In genomic region chr10:4333474-4333894, GRCh38 we compare ENCODE assay signal across 26 cellular contexts.
DNase-seq lines count a peak whose midpoint lies in the region; ATAC-seq and TF ChIP-seq lines count a peak whose summit lies in the region.
"Had no signal": no experiment of that assay in that cellular context is flagged by ENCODE, and none has a peak within 500 bp of the region (broad histone marks: within the 10 kb centered on the region; RNA-seq: fewer than 3 reads in every experiment).

No MANE protein-coding gene starts in this region.

- BruUV-seq in Panc1 (replicated peaks; lab: Mats Ljungman, UMichigan), result no TSS peak

- H3K27me3 ChIP-seq in Panc1 (ENCODE audit: control insufficient read depth, insufficient read depth, low read length), result no peaks in the 10 kb centered on the region
- H3K27me3 ChIP-seq: ascending aorta, left lung had no signal

- no peaks in the 10 kb centered on the region for H3K27me3 Mint-ChIP-seq in effector memory CD8-positive, alpha-beta T cell
- H3K27me3 Mint-ChIP-seq in activated T-cell treated with anti-CD3 and anti-CD28 coated beads, Interleukin-2, amount 50 U/mL, for 72 hours (ENCODE audit: low read depth), result no peaks in the 10 kb centered on the region
- H3K27me3 Mint-ChIP-seq: activated CD4-positive, alpha-beta memory T cell treated with anti-CD3 and anti-CD28 coated beads for 36 hours; activated naive CD4-positive, alpha-beta T cell treated with anti-CD3 and anti-CD28 coated beads, Interleukin-2, amount 10 ng/mL, durations not matched to agents 7 days and 5 days; activated T-cell treated with anti-CD3 and anti-CD28 coated beads, Interleukin-2, amount 50 U/mL, for 24 hours; CD4-positive, alpha-beta memory T cell had no signal

- in situ Hi-C loops in Panc1 (cut with HindIII; ENCODE audit: low pct_unique_long_range_greater_than_20kb, low sequenced_read_pairs), result no loop called here

- H3K4me3 Mint-ChIP-seq in effector memory CD8-positive, alpha-beta T cell, result no peak overlapping the region
- H3K4me3 Mint-ChIP-seq in activated T-cell treated with anti-CD3 and anti-CD28 coated beads, Interleukin-2, amount 50 U/mL, for 72 hours, result no peak overlapping the region
- H3K4me3 Mint-ChIP-seq: activated CD4-positive, alpha-beta memory T cell treated with anti-CD3 and anti-CD28 coated beads for 36 hours; activated naive CD4-positive, alpha-beta T cell treated with anti-CD3 and anti-CD28 coated beads, Interleukin-2, amount 10 ng/mL, durations not matched to agents 7 days and 5 days; activated T-cell treated with anti-CD3 and anti-CD28 coated beads, Interleukin-2, amount 50 U/mL, for 24 hours; CD4-positive, alpha-beta memory T cell had no signal

- H3K36me3 Mint-ChIP-seq in effector memory CD8-positive, alpha-beta T cell (ENCODE audit: insufficient read depth), result no peaks in the 10 kb centered on the region
- H3K36me3 Mint-ChIP-seq in activated T-cell treated with anti-CD3 and anti-CD28 coated beads, Interleukin-2, amount 50 U/mL, for 72 hours (ENCODE audit: insufficient read depth in 2 of 2), result no peaks in the 10 kb centered on the region
- H3K36me3 Mint-ChIP-seq: activated CD4-positive, alpha-beta memory T cell treated with anti-CD3 and anti-CD28 coated beads for 36 hours; activated naive CD4-positive, alpha-beta T cell treated with anti-CD3 and anti-CD28 coated beads, Interleukin-2, amount 10 ng/mL, durations not matched to agents 7 days and 5 days; CD4-positive, alpha-beta memory T cell had no signal

- H3K9me3 ChIP-seq in Panc1 (ENCODE audit: control insufficient read depth, insufficient read depth, low read depth, low read length), result peaks cover 41% of the 10 kb centered on the region
- H3K9me3 ChIP-seq: ascending aorta, prostate gland had no signal

- DNase-seq in CD1c-positive myeloid dendritic cell (ENCODE audit: extremely low spot score) (peak; percentile 89), Kasumi-1 (lab: John Stamatoyannopoulos, UW) (peak; percentile 84 to 86), Panc1 (ENCODE audit: low read depth, low spot score) (no peak), epidermal melanocyte (ENCODE audit: insufficient read length, low spot score) (no peak), head of caudate nucleus (no peak)
- no peak for DNase-seq in effector memory CD8-positive, alpha-beta T cell
- DNase-seq in activated T-cell treated with anti-CD3 and anti-CD28 coated beads, Interleukin-2, amount 50 U/mL, for 72 hours, result no peak
- no peak for DNase-seq in activated CD8-positive, alpha-beta memory T cell treated with anti-CD3 and anti-CD28 coated beads, Interleukin-2, amount 50 U/mL, for 4 hours
- DNase-seq: activated CD4-positive, alpha-beta memory T cell treated with anti-CD3 and anti-CD28 coated beads for 36 hours; activated naive CD4-positive, alpha-beta T cell treated with anti-CD3 and anti-CD28 coated beads, Interleukin-2, amount 10 ng/mL, durations not matched to agents 7 days and 5 days; activated T-cell treated with anti-CD3 and anti-CD28 coated beads, Interleukin-2, amount 50 U/mL, for 24 hours; cerebellar nuclear complex; effector CD4-positive, alpha-beta T cell; glutamatergic neuron; left lung; midbrain; NCI-H1436 treated with DMSO at 0.1 percent for 48 hours; NCI-H2227 treated with DMSO at 0.1 percent for 48 hours; NCI-H82; stimulated activated CD4-positive, alpha-beta T cell treated with anti-CD3 and anti-CD28 coated beads, Interleukin-4, amount 100 ng/mL, for 1 hour; WERI-Rb-1 had no signal

- no peaks in the 10 kb centered on the region for H3K36me3 ChIP-seq in Panc1 (ENCODE audit: control insufficient read depth, insufficient read depth, low read length)
- H3K36me3 ChIP-seq: ascending aorta, left lung, prostate gland, WERI-Rb-1 had no signal

- no peak for TF ChIP-seq CTCF in Panc1 (IDR thresholded peaks at IDR 0.05)

- H3K4me3 ChIP-seq in Panc1 (ENCODE audit: low read depth in 2 of 2, low read length in 2 of 2), result no peak overlapping the region
- H3K4me3 ChIP-seq: ascending aorta, left lung, prostate gland, skin epidermis had no signal

- no peak for ATAC-seq in Panc1
- ATAC-seq in effector memory CD8-positive, alpha-beta T cell (replicated peaks), result peak; percentile 16
- no peak for ATAC-seq in activated T-cell treated with anti-CD3 and anti-CD28 coated beads, Interleukin-2, amount 50 U/mL, for 72 hours (replicated peaks in 1 of 2)
- ATAC-seq: left lung had no signal

- H3K4me1 ChIP-seq in Panc1 (ENCODE audit: control insufficient read depth, insufficient read depth, low read length), result no peaks in the 10 kb centered on the region
- H3K4me1 ChIP-seq: left lung, prostate gland had no signal

- CTCF ChIA-PET in Panc1 (lab: Charles Lee), result no interaction called here

- POLR2A ChIA-PET in Panc1 (lab: Charles Lee), result no interaction called here

- H3K27ac ChIP-seq in Panc1 (ENCODE audit: low read length), result peak overlapping the region; percentile 73; the same call in 1 of the 2 replicates
- H3K27ac ChIP-seq: ascending aorta, prostate gland, RWPE1, skin epidermis, WERI-Rb-1 had no signal

- H3K27ac Mint-ChIP-seq in effector memory CD8-positive, alpha-beta T cell, result no peak overlapping the region
- no peak overlapping the region for H3K27ac Mint-ChIP-seq in activated T-cell treated with anti-CD3 and anti-CD28 coated beads, Interleukin-2, amount 50 U/mL, for 72 hours
- H3K27ac Mint-ChIP-seq: activated CD4-positive, alpha-beta memory T cell treated with anti-CD3 and anti-CD28 coated beads for 36 hours; activated naive CD4-positive, alpha-beta T cell treated with anti-CD3 and anti-CD28 coated beads, Interleukin-2, amount 10 ng/mL, durations not matched to agents 7 days and 5 days; activated T-cell treated with anti-CD3 and anti-CD28 coated beads, Interleukin-2, amount 50 U/mL, for 24 hours; CD4-positive, alpha-beta memory T cell had no signal

- intact Hi-C loops in Panc1 (cut with micrococcal nuclease; ENCODE audit: unreplicated experiment), result no loop called here
- intact Hi-C loops in head of caudate nucleus (cut with DNase I), result no loop called here

- no peaks in the 10 kb centered on the region for H3K9me3 Mint-ChIP-seq in effector memory CD8-positive, alpha-beta T cell
- no peaks in the 10 kb centered on the region for H3K9me3 Mint-ChIP-seq in activated T-cell treated with anti-CD3 and anti-CD28 coated beads, Interleukin-2, amount 50 U/mL, for 72 hours
- H3K9me3 Mint-ChIP-seq: activated CD4-positive, alpha-beta memory T cell treated with anti-CD3 and anti-CD28 coated beads for 36 hours; activated naive CD4-positive, alpha-beta T cell treated with anti-CD3 and anti-CD28 coated beads, Interleukin-2, amount 10 ng/mL, durations not matched to agents 7 days and 5 days; activated T-cell treated with anti-CD3 and anti-CD28 coated beads, Interleukin-2, amount 50 U/mL, for 24 hours had no signal

- H3K4me1 Mint-ChIP-seq in effector memory CD8-positive, alpha-beta T cell (ENCODE audit: low read depth in 2 of 2), result no peaks in the 10 kb centered on the region
- no peaks in the 10 kb centered on the region for H3K4me1 Mint-ChIP-seq in activated T-cell treated with anti-CD3 and anti-CD28 coated beads, Interleukin-2, amount 50 U/mL, for 72 hours (ENCODE audit: low read depth)
- H3K4me1 Mint-ChIP-seq: activated naive CD4-positive, alpha-beta T cell treated with anti-CD3 and anti-CD28 coated beads, Interleukin-2, amount 10 ng/mL, durations not matched to agents 7 days and 5 days had no signal

Comparison
In these comparisons a context has a peak if more than half of its experiments do, and no peak if none do; other contexts are left out.
1. DNase-seq: peak in CD1c-positive myeloid dendritic cell (single experiment) and Kasumi-1 (2 of 2); none in Panc1 (single experiment), effector memory CD8-positive, alpha-beta T cell (0 of 3), epidermal melanocyte (single experiment), activated T-cell treated with anti-CD3 and anti-CD28 coated beads, Interleukin-2, amount 50 U/mL, for 72 hours (0 of 2), head of caudate nucleus (0 of 42) and activated CD8-positive, alpha-beta memory T cell treated with anti-CD3 and anti-CD28 coated beads, Interleukin-2, amount 50 U/mL, for 4 hours (single experiment).